In genomic region chr6:5522147-5522546, GRCh38 we compare ENCODE assay signal across 16 cellular contexts.
"Had no signal": no experiment of that assay in that cellular context is flagged by ENCODE, and none has a peak within 500 bp of the region (broad histone marks: within the 10 kb centered on the region; RNA-seq: fewer than 3 reads in every experiment).

No MANE protein-coding gene starts in this region.

- H3K27ac ChIP-seq: dorsolateral prefrontal cortex, esophagus muscularis mucosa, lower lobe of right lung, psoas muscle, spleen, VCaP had no signal

- H3K36me3 ChIP-seq: esophagus muscularis mucosa, lower lobe of right lung, spleen had no signal

- DNase-seq: anterior cingulate cortex; dorsolateral prefrontal cortex; hypothalamus; lower lobe of right lung; naive thymus-derived CD8-positive, alpha-beta T cell; occipital lobe; psoas muscle; spleen; stimulated activated CD4-positive, alpha-beta T cell treated with anti-CD3 and anti-CD28 coated beads, Interleukin-1b, Interleukin-23, amount 100 ng/mL, for 48 hours; stimulated activated naive CD4-positive, alpha-beta T cell; substantia nigra; trophoblast cell had no signal

- ATAC-seq: activated naive CD4-positive, alpha-beta T cell treated with anti-CD3 and anti-CD28 coated beads, Interleukin-2, amount 50 U/mL, for 72 hours; lower lobe of right lung; naive thymus-derived CD8-positive, alpha-beta T cell; psoas muscle; sciatic nerve had no signal

- H3K9me3 Mint-ChIP-seq: naive thymus-derived CD8-positive, alpha-beta T cell had no signal

- H3K4me1 ChIP-seq: esophagus muscularis mucosa, psoas muscle had no signal

- H3K27me3 Mint-ChIP-seq: naive thymus-derived CD8-positive, alpha-beta T cell had no signal

- H3K4me3 ChIP-seq: dorsolateral prefrontal cortex, esophagus muscularis mucosa, lower lobe of right lung, psoas muscle, spleen had no signal

- H3K27me3 ChIP-seq: dorsolateral prefrontal cortex, esophagus muscularis mucosa, spleen had no signal

- H3K9me3 ChIP-seq: esophagus muscularis mucosa, lower lobe of right lung, psoas muscle, spleen had no signal
